19 cellular contexts compared by ENCODE assay signal in genomic region chr17:81127526-81128177, GRCh38. TPM values are rescaled to one million over a fixed set of nuclear protein-coding genes. Genes with fewer than 3 reads are reported as not detected.
DNase-seq lines count a peak whose midpoint lies in the region; TF ChIP-seq lines count a peak whose summit lies in the region.
"Had no signal": no experiment of that assay in that cellular context is flagged by ENCODE, and none has a peak within 500 bp of the region (broad histone marks: within the 10 kb centered on the region; RNA-seq: fewer than 3 reads in every experiment).

No MANE protein-coding gene starts in this region.

- WGBS in lower leg skin, 2 donors, result 63 to 66% methylated on average over 19 of the region's 25 CpGs
- 74 to 91% (median 79%) methylated on average over 21 to 25 of the region's 25 CpGs for WGBS in stomach, 5 donors

- no peak for TF ChIP-seq EP300 in stomach (IDR thresholded peaks at IDR 0.05)

- H3K36me3 ChIP-seq in HEK293 (ENCODE audit: control insufficient read depth in 2 of 2, insufficient read depth in 1 of 2, low read length in 2 of 2) (peaks cover 0 to 2% of the 10 kb centered on the region in 2 experiments; a peak in 1 of 3 replicates), stomach (peaks cover 0 to 4% (median 2%) of the 10 kb centered on the region in 4 donors)
- H3K36me3 ChIP-seq: MG63 had no signal

- H3K27ac ChIP-seq in HEK293 (ENCODE audit: extremely low read depth, low read depth, low read length) (no peak overlapping the region), coronary artery (no peak overlapping the region), stomach (no peak overlapping the region)
- H3K27ac ChIP-seq: 22Rv1, PC-9 had no signal

- no peak overlapping the region for H3K4me3 ChIP-seq in HEK293 (ENCODE audit: low read depth, low read length)
- H3K4me3 ChIP-seq in coronary artery, result peak overlapping the region; percentile 35
- no peak overlapping the region for H3K4me3 ChIP-seq in lower leg skin (ENCODE audit: low read depth, poor library complexity, severe bottlenecking)
- H3K4me3 ChIP-seq in stomach, result no peak overlapping the region
- H3K4me3 ChIP-seq: MG63, PC-9 had no signal

- no peak for TF ChIP-seq POLR2A in lower leg skin (IDR thresholded peaks at IDR 0.05)
- no peak for TF ChIP-seq POLR2A in stomach (IDR thresholded peaks at IDR 0.05)

- CTCF ChIA-PET in HEK293 (lab: Yijun Ruan, JAX), result interaction anchor here (0.6 kb wide), 1 partner anchor 23 kb away, joined by 3 read pairs; no protein-coding TSS in a partner anchor

- H3K9me3 ChIP-seq in HEK293 (ENCODE audit: control insufficient read depth, insufficient read depth, low read depth, low read length) (no peaks in the 10 kb centered on the region), stomach (no peaks in the 10 kb centered on the region)
- H3K9me3 ChIP-seq: MG63 had no signal

- no peaks in the 10 kb centered on the region for H3K4me1 ChIP-seq in HEK293 (ENCODE audit: control insufficient read depth, insufficient read depth, low read length)
- peaks cover 0 to 20% (median 13%) of the 10 kb centered on the region in 4 donors for H3K4me1 ChIP-seq in stomach

- POLR2A ChIA-PET in HEK293 (lab: Yijun Ruan, JAX), result no interaction called here

- DNase-seq in DMS53 (lab: John Stamatoyannopoulos, UW), result peak; percentile 45
- DNase-seq in DMS53 treated with DMSO at 0.1 percent for 48 hours (lab: John Stamatoyannopoulos, UW; ENCODE audit: unreplicated experiment), result no peak
- no peak for DNase-seq in coronary artery (ENCODE audit: low spot score)
- peak; percentile 7 for DNase-seq in superior temporal gyrus (ENCODE audit: extremely low spot score)
- no peak for DNase-seq in lower leg skin (ENCODE audit: low spot score in 2 of 2)
- no peak for DNase-seq in stomach
- DNase-seq in 8988T, result no peak
- DNase-seq: EL, Karpas-422, MG63, NCI-H1092, NCI-H1694, NCI-H526 treated with DMSO at 0.1 percent for 48 hours, PC-9, SW 1271 had no signal

- intact Hi-C loops in lower leg skin (cut with DNase I; ENCODE audit: low total_unique reads) (no loop called here), stomach (cut with DNase I; ENCODE audit: low total_unique reads) (no loop called here)

- no peak for TF ChIP-seq CTCF in HEK293 (tag by site-specific recombination; IDR thresholded peaks at IDR 0.05)
- TF ChIP-seq CTCF in coronary artery (IDR thresholded peaks at IDR 0.05), result no peak
- TF ChIP-seq CTCF in lower leg skin (IDR thresholded peaks at IDR 0.05), result no peak
- TF ChIP-seq CTCF in stomach (IDR thresholded peaks at IDR 0.05), result no peak

- peaks cover 0 to 7% (median 0%) of the 10 kb centered on the region in 3 donors for H3K27me3 ChIP-seq in stomach
- H3K27me3 ChIP-seq: MG63 had no signal

TF ChIP-seq in HEK293, 187 proteins besides CTCF, POLR2A, EP300 and RAD21:
- TF ChIP-seq ZNF600 (tag by site-specific recombination; IDR thresholded peaks at IDR 0.05) (0 out of 2 replicates have a peak, but pooled peaks have one; percentile 28), ZNF175 (tag by site-specific recombination; IDR thresholded peaks at IDR 0.05) (no peak), ZNF221 (tag by site-specific recombination; IDR thresholded peaks at IDR 0.05; ENCODE audit: borderline replicate concordance) (no peak), EGR2 (tag by site-specific recombination; IDR thresholded peaks at IDR 0.05; ENCODE audit: low read depth) (0 out of 2 replicates have a peak, but pooled peaks have one; percentile 5), ZNF311 (tag by site-specific recombination; IDR thresholded peaks at IDR 0.05; ENCODE audit: borderline replicate concordance) (no peak), ZNF561 (tag by site-specific recombination; IDR thresholded peaks at IDR 0.05; ENCODE audit: borderline replicate concordance) (no peak)

RNA-seq across cellular contexts. Expression of gene PVALEF, which starts 37.7 kb away (rescaled TPM):
- total RNA-seq in lower leg skin (not detected), stomach (not detected)
- not detected for polyA plus RNA-seq in stomach
- total RNA-seq: H4, PC-9, SK-MEL-5 had no signal

RNA-seq across cellular contexts. Expression of gene AATK, which starts 38.4 kb away (rescaled TPM):
- 1 to 10 TPM in 3 of 4 donors, under 1 TPM in 1; 0.81 to 3.5 (median 2.2) TPM for total RNA-seq in lower leg skin
- total RNA-seq in stomach, result 10 to 100 TPM in 4 of 5 donors, under 1 TPM in 1; 0.87 to 31.7 (median 10.9) TPM
- 1 to 10 TPM; 1.7 to 4.1 (median 3.1) TPM for polyA plus RNA-seq in stomach

Comparison
In these comparisons a context has a peak if more than half of its experiments do, and no peak if none do; other contexts are left out.
1. DNase-seq: peak in DMS53 (single experiment) and superior temporal gyrus (single experiment); none in DMS53 treated with DMSO at 0.1 percent for 48 hours (single experiment), coronary artery (single experiment), lower leg skin (0 of 2), stomach (single experiment) and 8988T (single experiment).